ENCODE assay signal across 31 cellular contexts in genomic region chr19:35919306-35919705, GRCh38. TPM values are rescaled to one million over a fixed set of nuclear protein-coding genes. Genes with fewer than 3 reads are reported as not detected.
"Had no signal": no experiment of that assay in that cellular context is flagged by ENCODE, and none has a peak within 500 bp of the region (broad histone marks: within the 10 kb centered on the region; RNA-seq: fewer than 3 reads in every experiment).

No MANE protein-coding gene starts in this region.

- H3K27ac ChIP-seq: coronary artery, dorsolateral prefrontal cortex, epithelial cell of prostate, esophagus squamous epithelium, gastrocnemius medialis, heart right ventricle, left lung, lower lobe of right lung had no signal

- H3K4me3 Mint-ChIP-seq: mesothelial cell of epicardium, naive B cell had no signal

- H3K4me1 ChIP-seq: esophagus squamous epithelium, gastrocnemius medialis, lower lobe of right lung had no signal

- H3K4me1 Mint-ChIP-seq: mesothelial cell of epicardium had no signal

- FAIRE-seq: colon, islet of Langerhans, keratinocyte had no signal

- H3K27me3 ChIP-seq: dorsolateral prefrontal cortex had no signal

- H3K27ac Mint-ChIP-seq: mesothelial cell of epicardium, naive B cell had no signal

- H3K9me3 Mint-ChIP-seq: mesothelial cell of epicardium, naive B cell had no signal

- H3K27me3 Mint-ChIP-seq: naive B cell had no signal

- ATAC-seq: esophagus mucosa, gastrocnemius medialis, heart right ventricle, left colon, left lung, left ventricle myocardium superior, lower lobe of right lung, mucosa of descending colon had no signal

- DNase-seq: dermis blood vessel endothelial cell; dorsolateral prefrontal cortex; effector CD4-positive, alpha-beta T cell; effector memory CD4-positive, alpha-beta T cell; erythroblast; esophagus squamous epithelium; foreskin melanocyte; gastrocnemius medialis; glutamatergic neuron; head of caudate nucleus; heart right ventricle; hippocampal formation; kidney glomerular epithelial cell; left colon; left ventricle myocardium superior; lower lobe of right lung; mesenchymal stem cell; mucosa of descending colon; naive B cell had no signal

- H3K36me3 ChIP-seq: esophagus squamous epithelium, gastrocnemius medialis, heart right ventricle, left lung, lower lobe of right lung had no signal

- H3K9me3 ChIP-seq: esophagus squamous epithelium, gastrocnemius medialis, heart right ventricle, left lung, lower lobe of right lung, mucosa of descending colon had no signal

- H3K36me3 Mint-ChIP-seq: mesothelial cell of epicardium, naive B cell had no signal

- H3K4me3 ChIP-seq: coronary artery, dorsolateral prefrontal cortex, esophagus squamous epithelium, gastrocnemius medialis, heart right ventricle, left lung, lower lobe of right lung, mucosa of descending colon had no signal

RNA-seq across cellular contexts. Expression of gene TYROBP, which starts 11.2 kb away (rescaled TPM):
- total RNA-seq: dermis blood vessel endothelial cell, glomerular endothelial cell, lung microvascular endothelial cell, mesothelial cell of epicardium, myocyte had no signal
- polyA plus RNA-seq: keratinocyte had no signal

RNA-seq across cellular contexts. Expression of gene HCST, which starts 17.0 kb away (rescaled TPM):
- total RNA-seq: cerebellum, dermis blood vessel endothelial cell, glomerular endothelial cell, myocyte had no signal
